ENCODE assay signal across 21 cellular contexts in genomic region chr12:107539196-107539939, GRCh38.
"Had no signal": no experiment of that assay in that cellular context is flagged by ENCODE, and none has a peak within 500 bp of the region (broad histone marks: within the 10 kb centered on the region; RNA-seq: fewer than 3 reads in every experiment).

No MANE protein-coding gene starts in this region.

- H3K36me3 Mint-ChIP-seq: stimulated activated naive B cell treated with anti-CD40 and anti-IgM and Interleukin-4, amounts not matched to agents 10 μg/mL and 1 μg/mL and 100 μg/mL, for 72 hours had no signal

- ATAC-seq: activated naive CD8-positive, alpha-beta T cell treated with anti-CD3 and anti-CD28 coated beads, Interleukin-2, amount 50 U/mL, for 24 hours; body of pancreas; foreskin keratinocyte; left cardiac atrium; stimulated activated naive B cell treated with anti-CD40 and anti-IgM and Interleukin-4, amounts not matched to agents 10 μg/mL and 1 μg/mL and 100 μg/mL, for 72 hours had no signal

- H3K27me3 Mint-ChIP-seq: activated naive CD8-positive, alpha-beta T cell treated with anti-CD3 and anti-CD28 coated beads, Interleukin-2, amount 50 U/mL, for 24 hours; stimulated activated naive B cell treated with anti-CD40 and anti-IgM and Interleukin-4, amounts not matched to agents 10 μg/mL and 1 μg/mL and 100 μg/mL, for 72 hours had no signal

- H3K27ac Mint-ChIP-seq: activated naive CD8-positive, alpha-beta T cell treated with anti-CD3 and anti-CD28 coated beads, Interleukin-2, amount 50 U/mL, for 24 hours; stimulated activated naive B cell treated with anti-CD40 and anti-IgM and Interleukin-4, amounts not matched to agents 10 μg/mL and 1 μg/mL and 100 μg/mL, for 72 hours; T-helper 1 cell treated with Interleukin-12 subunit alpha and Interleukin-12 subunit beta and Interleukin-4 antibody, amounts not matched to agents 30 μg/mL and 1 μg/mL, for 36 hours had no signal

- H3K4me3 ChIP-seq: body of pancreas, hepatocyte, sigmoid colon, smooth muscle cell, transverse colon, vagina had no signal

- DNase-seq: activated CD4-positive, alpha-beta T cell treated with anti-CD3 and anti-CD28 coated beads for 4 hours; activated CD4-positive, alpha-beta T cell treated with anti-CD3 and anti-CD28 coated beads, Interleukin-2, amount 50 U/mL, for 48 hours; activated CD4-positive, CD25-positive, alpha-beta regulatory T cell; activated gamma-delta T cell; activated naive CD4-positive, alpha-beta T cell treated with anti-CD3 and anti-CD28 coated beads, Interleukin-2, amount 50 U/mL, for 16 hours; activated naive CD8-positive, alpha-beta T cell treated with anti-CD3 and anti-CD28 coated beads, Interleukin-2, amount 50 U/mL, for 24 hours; body of pancreas; erythroblast; foreskin keratinocyte; glutamatergic neuron; left cardiac atrium; mesenchymal stem cell; occipital lobe; sigmoid colon; stimulated activated CD4-positive, alpha-beta T cell treated with anti-CD3 and anti-CD28 coated beads, Interleukin-15, amount 100 ng/mL, for 24 hours; stimulated activated naive B cell treated with anti-CD40 and anti-IgM and Interleukin-4, amounts not matched to agents 10 μg/mL and 1 μg/mL and 100 μg/mL, for 72 hours; transverse colon had no signal

- H3K9me3 ChIP-seq: body of pancreas, sigmoid colon, transverse colon, vagina had no signal

- H3K4me3 Mint-ChIP-seq: activated naive CD8-positive, alpha-beta T cell treated with anti-CD3 and anti-CD28 coated beads, Interleukin-2, amount 50 U/mL, for 24 hours; stimulated activated naive B cell treated with anti-CD40 and anti-IgM and Interleukin-4, amounts not matched to agents 10 μg/mL and 1 μg/mL and 100 μg/mL, for 72 hours; T-helper 1 cell treated with Interleukin-12 subunit alpha and Interleukin-12 subunit beta and Interleukin-4 antibody, amounts not matched to agents 30 μg/mL and 1 μg/mL, for 36 hours had no signal
